Comparison of ENCODE assay signal across 28 cellular contexts in the genomic region with DNA sequence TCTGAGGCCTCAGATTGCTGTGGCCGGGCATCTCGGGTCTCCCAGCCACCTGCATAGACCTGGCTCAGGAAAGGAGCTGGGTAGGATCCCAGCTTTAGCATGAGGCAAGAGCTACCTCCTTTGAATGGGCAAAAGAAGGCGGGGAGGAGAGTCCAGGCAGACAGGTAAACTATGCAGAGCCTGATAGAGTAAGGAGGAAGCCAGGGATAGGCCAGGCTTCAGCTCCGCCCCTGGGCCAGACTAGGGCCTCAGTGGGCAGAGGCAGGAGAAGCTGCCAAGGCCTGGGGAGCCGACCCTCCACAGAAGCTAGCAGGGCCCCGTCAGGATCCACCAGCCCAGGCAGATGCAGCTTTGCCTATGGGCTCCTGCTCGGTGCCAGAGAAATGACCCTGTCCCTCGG. TPM values are rescaled to one million over a fixed set of nuclear protein-coding genes. Genes with fewer than 3 reads are reported as not detected.
A peak's percentile ranks its signal among the peaks of the same experiment; 100 is the strongest.
DNase-seq lines count a peak whose midpoint lies in the region; ATAC-seq, FAIRE-seq and TF ChIP-seq lines count a peak whose summit lies in the region.
"Had no signal": no experiment of that assay in that cellular context is flagged by ENCODE, and none has a peak within 500 bp of the region (broad histone marks: within the 10 kb centered on the region; RNA-seq: fewer than 3 reads in every experiment).

No MANE protein-coding gene starts in this region.

- H3K36me3 Mint-ChIP-seq in MCF 10A (ENCODE audit: insufficient read depth, unreplicated experiment) (no peaks in the 10 kb centered on the region), type B pancreatic cell (no peaks in the 10 kb centered on the region)

- peak; percentile 68 for ATAC-seq in HepG2
- ATAC-seq in HG02642 (IDR thresholded peaks at IDR 0.05; ENCODE audit: poor library complexity, unreplicated experiment): no peak
- ATAC-seq: gastrocnemius medialis, left cardiac atrium had no signal

- H3K27me3 Mint-ChIP-seq in MCF 10A (ENCODE audit: insufficient read depth, unreplicated experiment) (no peaks in the 10 kb centered on the region), type B pancreatic cell (no peaks in the 10 kb centered on the region)

- peak overlapping the region; percentile 33 for H2AFZ ChIP-seq in HepG2 (ENCODE audit: low read length)

- H3K4me2 ChIP-seq in HepG2 (ENCODE audit: low read depth, low read length): peak overlapping the region; percentile 73

- TF ChIP-seq EP300 in HepG2 (IDR thresholded peaks at IDR 0.05; ENCODE audit: low read depth in 2 of 2, low read length in 2 of 2) (no peak), HepG2 (CRISPR knock-in tag; IDR thresholded peaks at IDR 0.05; ENCODE audit: borderline replicate concordance) (no peak)

- H3K9me3 ChIP-seq in breast epithelium (no peaks in the 10 kb centered on the region), HepG2 (ENCODE audit: low read length) (no peaks in the 10 kb centered on the region)
- H3K9me3 ChIP-seq: BE2C, gastrocnemius medialis, neutrophil, Peyer's patch, spleen, vagina had no signal

- no peak for TF ChIP-seq RAD21 in HepG2 (CRISPR knock-in tag; IDR thresholded peaks at IDR 0.05)

- H3K9me3 Mint-ChIP-seq in MCF 10A (ENCODE audit: unreplicated experiment): no peaks in the 10 kb centered on the region
- no peaks in the 10 kb centered on the region for H3K9me3 Mint-ChIP-seq in type B pancreatic cell
- H3K9me3 Mint-ChIP-seq: activated CD4-positive, alpha-beta memory T cell treated with anti-CD3 and anti-CD28 coated beads, Interleukin-2, amount 10 ng/mL, durations not matched to agents 7 days and 5 days; T-helper 2 cell treated with Interferon-gamma antibody and Interleukin-4, amounts not matched to agents 5 μg/mL and 100 μg/mL, for 36 hours had no signal

- peak overlapping the region; percentile 26 to 38 for H3K27ac ChIP-seq in breast epithelium
- H3K27ac ChIP-seq in HepG2 (ENCODE audit: extremely low read length, insufficient read depth, low read length): no peak overlapping the region
- H3K27ac ChIP-seq: gastrocnemius medialis, HL-60, neutrophil, Peyer's patch, spleen, vagina had no signal

- H3K4me3 ChIP-seq in breast epithelium (no peak overlapping the region), epithelial cell of esophagus (ENCODE audit: low read length) (no peak overlapping the region), HepG2 (replicated peaks in 1 of 3; ENCODE audit: insufficient read depth in 1 of 3, low read depth in 2 of 3, low read length in 3 of 3) (peak overlapping the region in 1 of 3 experiments; percentile 53; a peak in 1 of 6 replicates)
- H3K4me3 ChIP-seq: gastrocnemius medialis, Peyer's patch, spleen, vagina had no signal

- H3K79me2 ChIP-seq in HepG2 (ENCODE audit: insufficient read depth, low read length): no peaks in the 10 kb centered on the region

- H3K36me3 ChIP-seq in breast epithelium (no peaks in the 10 kb centered on the region), HepG2 (replicated peaks in 1 of 2; ENCODE audit: control insufficient read depth in 1 of 2, insufficient read depth in 2 of 2, low read length in 2 of 2) (no peaks in the 10 kb centered on the region)
- H3K36me3 ChIP-seq: BE2C, gastrocnemius medialis, neutrophil, Peyer's patch, spleen, vagina had no signal

- no peak for TF ChIP-seq POLR2A in breast epithelium (IDR thresholded peaks at IDR 0.05)
- TF ChIP-seq POLR2A in HepG2 (IDR thresholded peaks at IDR 0.05; ENCODE audit: insufficient read depth in 1 of 2, low read depth in 2 of 2, low read length in 2 of 2): no peak
- TF ChIP-seq POLR2A in erythroblast (IDR thresholded peaks at IDR 0.05; ENCODE audit: low read length): no peak

- no peak overlapping the region for H3K4me3 Mint-ChIP-seq in MCF 10A (ENCODE audit: unreplicated experiment)
- H3K4me3 Mint-ChIP-seq in type B pancreatic cell: no peak overlapping the region
- H3K4me3 Mint-ChIP-seq: activated CD4-positive, alpha-beta memory T cell treated with anti-CD3 and anti-CD28 coated beads, Interleukin-2, amount 10 ng/mL, durations not matched to agents 7 days and 5 days; T-helper 2 cell treated with Interferon-gamma antibody and Interleukin-4, amounts not matched to agents 5 μg/mL and 100 μg/mL, for 36 hours had no signal

- TF ChIP-seq CTCF in breast epithelium (IDR thresholded peaks at IDR 0.05) (no peak), MCF 10A (IDR thresholded peaks at IDR 0.05; ENCODE audit: unreplicated experiment) (no peak), epithelial cell of esophagus (IDR thresholded peaks at IDR 0.05; ENCODE audit: insufficient read depth, low read depth, low read length, missing control alignments) (no peak), HepG2 (CRISPR knock-in tag; IDR thresholded peaks at IDR 0.05) (no peak), type B pancreatic cell (conservative IDR thresholded peaks at IDR 0.05) (no peak)

- H3K4me1 Mint-ChIP-seq in MCF 10A (ENCODE audit: insufficient read depth, unreplicated experiment) (peaks cover 5% of the 10 kb centered on the region), type B pancreatic cell (ENCODE audit: unreplicated experiment) (no peaks in the 10 kb centered on the region)

- no peak overlapping the region for H3K9ac ChIP-seq in HepG2 (ENCODE audit: insufficient read depth, low read depth, low read length)

- H3K27me3 ChIP-seq in breast epithelium (no peaks in the 10 kb centered on the region), HepG2 (ENCODE audit: control insufficient read depth in 1 of 2, insufficient read depth in 2 of 2, low read length in 2 of 2) (no peaks in the 10 kb centered on the region)
- H3K27me3 ChIP-seq: BE2C, gastrocnemius medialis, neutrophil, Peyer's patch, spleen, vagina had no signal

- BruUV-seq in MCF 10A (replicated peaks; lab: Mats Ljungman, UMichigan) (no TSS peak), HepG2 (replicated peaks; lab: Mats Ljungman, UMichigan) (no TSS peak)

- in situ Hi-C loops in HepG2 (cut with HindIII; ENCODE audit: extremely low pct_ligation_motif_present, low pct_unique_long_range_greater_than_20kb): no loop called here

- POLR2A ChIA-PET in MCF 10A (lab: Yijun Ruan, JAX): no interaction called here
- POLR2A ChIA-PET in HepG2 (lab: Yijun Ruan, JAX): no interaction called here

- H4K20me1 ChIP-seq in HepG2 (ENCODE audit: insufficient read depth, low read length): no peaks in the 10 kb centered on the region

- DNase-seq in breast epithelium (ENCODE audit: low spot score in 2 of 2): peak in 1 of 2 donors; percentile 59
- no peak for DNase-seq in MCF 10A (ENCODE audit: unreplicated experiment)
- peak; percentile 61 for DNase-seq in epithelial cell of esophagus (ENCODE audit: low read depth)
- no peak for DNase-seq in HepG2 (ENCODE audit: low spot score)
- no peak for DNase-seq in type B pancreatic cell (ENCODE audit: extremely low spot score, unreplicated experiment)
- no peak for DNase-seq in DMS153 treated with DMSO at 0.1 percent for 48 hours (lab: John Stamatoyannopoulos, UW; ENCODE audit: unreplicated experiment)
- DNase-seq in erythroblast (lab: John Stamatoyannopoulos, UW): no peak
- DNase-seq: activated CD4-positive, alpha-beta memory T cell treated with anti-CD3 and anti-CD28 coated beads, Interleukin-2, amount 10 ng/mL, durations not matched to agents 7 days and 5 days; activated naive CD4-positive, alpha-beta T cell; activated T-cell treated with anti-CD3 and anti-CD28 coated beads for 4 hours; amniotic stem cell; BE2C; COR-L47; EL; gastrocnemius medialis; left cardiac atrium; NCI-H146; NCI-H82; Peyer's patch; retina; spleen had no signal

- H3K4me1 ChIP-seq in breast epithelium (peaks cover 0 to 5% of the 10 kb centered on the region in 2 donors), HepG2 (ENCODE audit: insufficient read depth, low read length) (peaks cover 58% of the 10 kb centered on the region)
- H3K4me1 ChIP-seq: BE2C, gastrocnemius medialis had no signal

- CTCF ChIA-PET in MCF 10A (lab: Yijun Ruan, JAX): interaction anchor here (1.1 kb wide), 1 partner anchor 91 kb away, joined by 4 read pairs; no protein-coding TSS in a partner anchor
- CTCF ChIA-PET in HepG2 (lab: Yijun Ruan, JAX; ENCODE audit: low intra/inter-chr PET ratio, low total read pairs): no interaction called here

- 0% methylated on average over 5 of the region's 8 CpGs for WGBS in HepG2 (ENCODE audit: low lambda C conversion rate)

- no peak for FAIRE-seq in HepG2 (lab: Jason Lieb, UNC)
- FAIRE-seq: A204.1 had no signal

- intact Hi-C loops in breast epithelium (cut with DNase I; ENCODE audit: low total_unique reads) (no loop called here), MCF 10A (cut with micrococcal nuclease) (no loop called here), HepG2 (cut with micrococcal nuclease; ENCODE audit: unreplicated experiment) (no loop called here)

- H3K27ac Mint-ChIP-seq in MCF 10A (ENCODE audit: low read depth, unreplicated experiment): no peak overlapping the region
- peak overlapping the region; percentile 75 for H3K27ac Mint-ChIP-seq in type B pancreatic cell
- H3K27ac Mint-ChIP-seq: activated CD4-positive, alpha-beta memory T cell treated with anti-CD3 and anti-CD28 coated beads, Interleukin-2, amount 10 ng/mL, durations not matched to agents 7 days and 5 days; T-helper 2 cell treated with Interferon-gamma antibody and Interleukin-4, amounts not matched to agents 5 μg/mL and 100 μg/mL, for 36 hours had no signal

RNA-seq across cellular contexts. Expression of a gene that starts 22.6 kb away (rescaled TPM):
- total RNA-seq in breast epithelium: 10 to 100 TPM; 43.3 to 56.5 (median 43.4) TPM
- 65.1 and 78.5 TPM in 2 replicates for total RNA-seq in MCF 10A (2022)
- total RNA-seq in HepG2 (2016; rRNA removed; fragmentation: Illumina TruSeq; extraction: Trizol): 42.6 and 49.8 TPM in 2 replicates
- 25.2 and 26.2 TPM in 2 replicates for total RNA-seq in HepG2 (2016; cell fraction: cytosol; rRNA removed; fragmentation: Illumina TruSeq; extraction: Trizol; ENCODE audit: low read depth)
- total RNA-seq in HepG2 (2016; cell fraction: insoluble cytoplasmic fraction; rRNA removed; fragmentation: Illumina TruSeq; extraction: Trizol): 40.8 and 52.8 TPM in 2 replicates
- 31.5 and 33.2 TPM in 2 replicates for total RNA-seq in HepG2 (2016; cell fraction: membrane; rRNA removed; fragmentation: Illumina TruSeq; extraction: Trizol)
- 21.4 and 24.8 TPM in 2 replicates for total RNA-seq in HepG2 (2016; cell fraction: nucleus; rRNA removed; fragmentation: Illumina TruSeq; extraction: Trizol)
- polyA plus RNA-seq in HepG2 (2011; rRNA removed): 23.8 and 27.9 TPM in 2 replicates
- 13.1 and 17.7 TPM in 2 replicates for polyA plus RNA-seq in HepG2 (2011; cell fraction: cytosol; rRNA removed)
- 8.2 and 9.0 TPM in 2 replicates for polyA plus RNA-seq in HepG2 (2011; cell fraction: nucleus; rRNA removed)
- 25.8 and 29.5 TPM in 2 replicates for polyA plus RNA-seq in HepG2 (2012)
- polyA plus RNA-seq in HepG2 (2016; cell fraction: cytosol; fragmentation: Illumina TruSeq; extraction: Trizol; ENCODE audit: low read depth): 8.2 and 10.4 TPM in 2 replicates
- 65.7 and 70.2 TPM in 2 replicates for polyA plus RNA-seq in HepG2 (2016; cell fraction: insoluble cytoplasmic fraction; fragmentation: Illumina TruSeq; extraction: Trizol; ENCODE audit: low read depth)
- polyA plus RNA-seq in HepG2 (2016; cell fraction: membrane; fragmentation: Illumina TruSeq; extraction: Trizol; ENCODE audit: low read depth): 21.4 and 22.3 TPM in 2 replicates
- polyA plus RNA-seq in HepG2 (2016; cell fraction: nucleus; fragmentation: Illumina TruSeq; extraction: Trizol; ENCODE audit: insufficient read depth, low read depth): 32.4 and 34.7 TPM in 2 replicates
- polyA minus RNA-seq in HepG2 (2011; rRNA and poly(A)+ RNA removed; ENCODE audit: low replicate concordance): 18.4 and 18.9 TPM in 2 replicates
- 25.8 and 28.5 TPM in 2 replicates for polyA minus RNA-seq in HepG2 (2011; cell fraction: cytosol; rRNA and poly(A)+ RNA removed)
- polyA minus RNA-seq in HepG2 (2011; cell fraction: nucleus; rRNA and poly(A)+ RNA removed): 19.7 and 20.6 TPM in 2 replicates
- total RNA-seq in type B pancreatic cell (ENCODE audit: low replicate concordance): 77.7 and 102 TPM in 2 replicates

RNA-seq across cellular contexts. Expression of a gene that starts 44.7 kb away (rescaled TPM):
- under 1 TPM in 1 of 3 donors, not detected in 2; 0.15 TPM for total RNA-seq in breast epithelium
- total RNA-seq in MCF 10A (2022): not detected in 2 replicates
- total RNA-seq in HepG2 (2016; rRNA removed; fragmentation: Illumina TruSeq; extraction: Trizol): not detected in 2 replicates
- total RNA-seq in HepG2 (2016; cell fraction: cytosol; rRNA removed; fragmentation: Illumina TruSeq; extraction: Trizol; ENCODE audit: low read depth): not detected in 2 replicates
- 0.15 TPM in 1 of 2 replicates, not detected in the other for total RNA-seq in HepG2 (2016; cell fraction: insoluble cytoplasmic fraction; rRNA removed; fragmentation: Illumina TruSeq; extraction: Trizol)
- total RNA-seq in HepG2 (2016; cell fraction: membrane; rRNA removed; fragmentation: Illumina TruSeq; extraction: Trizol): not detected in 2 replicates
- not detected in 2 replicates for total RNA-seq in HepG2 (2016; cell fraction: nucleus; rRNA removed; fragmentation: Illumina TruSeq; extraction: Trizol)
- 0.20 TPM in 1 of 2 replicates, not detected in the other for polyA plus RNA-seq in HepG2 (2011; rRNA removed)
- polyA plus RNA-seq in HepG2 (2011; cell fraction: cytosol; rRNA removed): 0.11 and 0.13 TPM in 2 replicates
- polyA plus RNA-seq in HepG2 (2011; cell fraction: nucleus; rRNA removed): 0.32 and 0.45 TPM in 2 replicates
- polyA plus RNA-seq in HepG2 (2012): 0.27 and 0.36 TPM in 2 replicates
- polyA plus RNA-seq in HepG2 (2016; cell fraction: cytosol; fragmentation: Illumina TruSeq; extraction: Trizol; ENCODE audit: low read depth): not detected in 2 replicates
- polyA plus RNA-seq in HepG2 (2016; cell fraction: insoluble cytoplasmic fraction; fragmentation: Illumina TruSeq; extraction: Trizol; ENCODE audit: low read depth): not detected in 2 replicates
- not detected in 2 replicates for polyA plus RNA-seq in HepG2 (2016; cell fraction: membrane; fragmentation: Illumina TruSeq; extraction: Trizol; ENCODE audit: low read depth)
- not detected in 2 replicates for polyA plus RNA-seq in HepG2 (2016; cell fraction: nucleus; fragmentation: Illumina TruSeq; extraction: Trizol; ENCODE audit: insufficient read depth, low read depth)
- polyA minus RNA-seq in HepG2 (2011; rRNA and poly(A)+ RNA removed; ENCODE audit: low replicate concordance): 0.08 TPM in 1 of 2 replicates, not detected in the other
- not detected in 2 replicates for polyA minus RNA-seq in HepG2 (2011; cell fraction: cytosol; rRNA and poly(A)+ RNA removed)
- not detected in 2 replicates for polyA minus RNA-seq in HepG2 (2011; cell fraction: nucleus; rRNA and poly(A)+ RNA removed)
- total RNA-seq in type B pancreatic cell (ENCODE audit: low replicate concordance): 0.31 and 0.34 TPM in 2 replicates
- total RNA-seq: gastrocnemius medialis, SK-MEL-5, vagina had no signal
